Comparison of ENCODE assay signal across 6 cellular contexts in genomic region chr6:16614143-16614542, GRCh38.
A peak's percentile ranks its signal among the peaks of the same experiment; 100 is the strongest.
DNase-seq lines count a peak whose midpoint lies in the region; ATAC-seq, FAIRE-seq and TF ChIP-seq lines count a peak whose summit lies in the region.
"Not testable (repeated sequence)": the region's sequence is repeated elsewhere in the genome, so short reads cannot be mapped to it uniquely, and the experiment has no call there.

No MANE protein-coding gene starts in this region.

- H3K27me3 ChIP-seq in keratinocyte (ENCODE audit: control insufficient read depth, extremely low read depth, insufficient read depth, low read length): not testable (repeated sequence)

- H3K9ac ChIP-seq in keratinocyte (ENCODE audit: control insufficient read depth, extremely low read depth, insufficient read depth, low read length): not testable (repeated sequence)

- CTCF ChIA-PET in activated CD8-positive, alpha-beta T cell treated with anti-CD3 and anti-CD28 coated beads for 36 hours (lab: Charles Lee): not testable (repeated sequence)

- H3K4me1 Mint-ChIP-seq in activated CD8-positive, alpha-beta T cell treated with anti-CD3 and anti-CD28 coated beads for 36 hours (ENCODE audit: low read depth); activated naive CD8-positive, alpha-beta T cell treated with anti-CD3 and anti-CD28 coated beads, Interleukin-2, amount 50 U/mL, for 24 hours; stimulated activated naive B cell treated with anti-CD40 and anti-IgM and Interleukin-4, amounts not matched to agents 10 μg/mL and 1 μg/mL and 100 μg/mL, for 72 hours: not testable (repeated sequence)

- ATAC-seq in activated CD8-positive, alpha-beta T cell treated with anti-CD3 and anti-CD28 coated beads for 36 hours: peak; percentile 47
- peak; percentile 43 for ATAC-seq in activated naive CD8-positive, alpha-beta T cell treated with anti-CD3 and anti-CD28 coated beads, Interleukin-2, amount 50 U/mL, for 24 hours
- ATAC-seq in stimulated activated naive B cell treated with anti-CD40 and anti-IgM and Interleukin-4, amounts not matched to agents 10 μg/mL and 1 μg/mL and 100 μg/mL, for 72 hours (replicated peaks): peak; percentile 84 to 88

- intact Hi-C loops in activated CD8-positive, alpha-beta T cell treated with anti-CD3 and anti-CD28 coated beads for 36 hours (cut with micrococcal nuclease): not testable (repeated sequence)

- H3K9me1 ChIP-seq in keratinocyte (ENCODE audit: control insufficient read depth, extremely low read depth, insufficient read depth, low read length): not testable (repeated sequence)

- H2AFZ ChIP-seq in keratinocyte (ENCODE audit: control insufficient read depth, low read length): not testable (repeated sequence)

- H3K27ac Mint-ChIP-seq in activated CD8-positive, alpha-beta T cell treated with anti-CD3 and anti-CD28 coated beads for 36 hours; activated naive CD8-positive, alpha-beta T cell treated with anti-CD3 and anti-CD28 coated beads, Interleukin-2, amount 50 U/mL, for 24 hours; stimulated activated naive B cell treated with anti-CD40 and anti-IgM and Interleukin-4, amounts not matched to agents 10 μg/mL and 1 μg/mL and 100 μg/mL, for 72 hours: not testable (repeated sequence)

- not testable (repeated sequence) for H3K4me1 ChIP-seq in keratinocyte (ENCODE audit: control insufficient read depth, extremely low read depth, insufficient read depth, low read length)

- peak; percentile 56 for FAIRE-seq in D721Med (lab: Jason Lieb, UNC)
- peak; percentile 95 for FAIRE-seq in GM19239 (lab: Jason Lieb, UNC)
- peak; percentile 23 for FAIRE-seq in keratinocyte (lab: Jason Lieb, UNC)

- not testable (repeated sequence) for H3K9me3 Mint-ChIP-seq in activated CD8-positive, alpha-beta T cell treated with anti-CD3 and anti-CD28 coated beads for 36 hours; activated naive CD8-positive, alpha-beta T cell treated with anti-CD3 and anti-CD28 coated beads, Interleukin-2, amount 50 U/mL, for 24 hours; stimulated activated naive B cell treated with anti-CD40 and anti-IgM and Interleukin-4, amounts not matched to agents 10 μg/mL and 1 μg/mL and 100 μg/mL, for 72 hours

- H3K9me3 ChIP-seq in keratinocyte (ENCODE audit: control insufficient read depth, low read depth, low read length): not testable (repeated sequence)

- dilution Hi-C loops in keratinocyte (cut with MboI; ENCODE audit: extremely low pct_ligation_motif_present, low sequenced_read_pairs): not testable (repeated sequence)

- not testable (repeated sequence) for DNase-seq in D721Med (ENCODE audit: insufficient read length, low spot score); GM19239 (ENCODE audit: insufficient read length, low spot score); activated CD8-positive, alpha-beta T cell treated with anti-CD3 and anti-CD28 coated beads for 36 hours; activated naive CD8-positive, alpha-beta T cell treated with anti-CD3 and anti-CD28 coated beads, Interleukin-2, amount 50 U/mL, for 24 hours; keratinocyte (ENCODE audit: low read depth, low spot score); stimulated activated naive B cell treated with anti-CD40 and anti-IgM and Interleukin-4, amounts not matched to agents 10 μg/mL and 1 μg/mL and 100 μg/mL, for 72 hours

- POLR2A ChIA-PET in activated CD8-positive, alpha-beta T cell treated with anti-CD3 and anti-CD28 coated beads for 36 hours (lab: Charles Lee): not testable (repeated sequence)

- H3K4me2 ChIP-seq in keratinocyte (ENCODE audit: control insufficient read depth, extremely low read depth, insufficient read depth, low read depth, low read length): not testable (repeated sequence)

- H3K27ac ChIP-seq in keratinocyte (ENCODE audit: control insufficient read depth, insufficient read depth, low read length): not testable (repeated sequence)

- H3K36me3 ChIP-seq in keratinocyte (ENCODE audit: control insufficient read depth in 2 of 2, extremely low read depth in 1 of 2, insufficient read depth in 2 of 2, low read length in 2 of 2): not testable (repeated sequence)

- not testable (repeated sequence) for H3K79me2 ChIP-seq in keratinocyte (ENCODE audit: control insufficient read depth, insufficient read depth, low read length)

- not testable (repeated sequence) for TF ChIP-seq CTCF in D721Med (IDR thresholded peaks at IDR 0.05; ENCODE audit: insufficient read depth, missing control alignments); activated CD8-positive, alpha-beta T cell treated with anti-CD3 and anti-CD28 coated beads for 36 hours (IDR thresholded peaks at IDR 0.05); keratinocyte (optimal IDR thresholded peaks at IDR 0.05 in 1 of 3, IDR thresholded peaks at IDR 0.05 in 1 of 3, conservative IDR thresholded peaks at IDR 0.05 in 1 of 3; ENCODE audit: extremely low read depth in 1 of 3, insufficient read depth in 2 of 3, low read length in 3 of 3)

- H3K4me3 Mint-ChIP-seq in activated CD8-positive, alpha-beta T cell treated with anti-CD3 and anti-CD28 coated beads for 36 hours; activated naive CD8-positive, alpha-beta T cell treated with anti-CD3 and anti-CD28 coated beads, Interleukin-2, amount 50 U/mL, for 24 hours; stimulated activated naive B cell treated with anti-CD40 and anti-IgM and Interleukin-4, amounts not matched to agents 10 μg/mL and 1 μg/mL and 100 μg/mL, for 72 hours: not testable (repeated sequence)

- H4K20me1 ChIP-seq in keratinocyte (ENCODE audit: control insufficient read depth, extremely low read depth, insufficient read depth, low read length): not testable (repeated sequence)

- H3K4me3 ChIP-seq in keratinocyte (ENCODE audit: control insufficient read depth in 2 of 3, extremely low read depth in 1 of 3, insufficient read depth in 2 of 3, low read depth in 1 of 3, low read length in 3 of 3): not testable (repeated sequence)

- H3K36me3 Mint-ChIP-seq in activated CD8-positive, alpha-beta T cell treated with anti-CD3 and anti-CD28 coated beads for 36 hours (ENCODE audit: low read depth): not testable (repeated sequence)
- peaks cover 13% of the 10 kb centered on the region for H3K36me3 Mint-ChIP-seq in activated naive CD8-positive, alpha-beta T cell treated with anti-CD3 and anti-CD28 coated beads, Interleukin-2, amount 50 U/mL, for 24 hours (ENCODE audit: low read depth)
- H3K36me3 Mint-ChIP-seq in stimulated activated naive B cell treated with anti-CD40 and anti-IgM and Interleukin-4, amounts not matched to agents 10 μg/mL and 1 μg/mL and 100 μg/mL, for 72 hours: peaks cover 20 to 26% of the 10 kb centered on the region in 2 donors

- not testable (repeated sequence) for H3K27me3 Mint-ChIP-seq in activated CD8-positive, alpha-beta T cell treated with anti-CD3 and anti-CD28 coated beads for 36 hours; activated naive CD8-positive, alpha-beta T cell treated with anti-CD3 and anti-CD28 coated beads, Interleukin-2, amount 50 U/mL, for 24 hours; stimulated activated naive B cell treated with anti-CD40 and anti-IgM and Interleukin-4, amounts not matched to agents 10 μg/mL and 1 μg/mL and 100 μg/mL, for 72 hours
